In the genomic region with DNA sequence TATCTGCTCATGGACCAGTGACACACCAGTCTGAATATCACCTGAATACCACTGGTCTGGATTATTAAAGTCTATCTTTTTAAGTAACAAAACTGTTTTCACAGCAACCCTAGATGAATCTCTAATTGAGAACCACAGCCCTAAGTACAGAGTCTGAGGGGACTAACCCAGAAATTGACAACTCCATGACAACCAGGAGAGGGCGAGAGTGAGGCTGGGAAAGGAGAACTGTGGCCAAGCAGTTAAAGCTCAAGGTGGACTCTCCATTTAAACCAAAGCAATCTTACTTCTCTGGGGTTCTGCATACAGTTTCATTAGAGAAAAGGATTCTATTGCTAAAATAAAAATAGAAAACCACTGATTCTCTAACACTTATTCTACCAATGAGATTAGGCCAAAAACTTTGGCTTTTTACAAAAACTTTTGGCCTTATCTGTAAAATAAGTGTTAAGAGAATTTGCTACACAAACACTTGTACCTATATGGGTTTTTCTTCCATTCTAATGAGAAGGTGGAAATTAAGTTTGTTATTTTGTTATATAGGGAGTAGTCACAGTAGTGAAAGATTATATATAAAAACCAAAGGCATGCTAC, we compare ENCODE assay signal across 8 cellular contexts. TPM values are rescaled to one million over a fixed set of nuclear protein-coding genes. Genes with fewer than 3 reads are reported as not detected.
A peak's percentile ranks its signal among the peaks of the same experiment; 100 is the strongest.
DNase-seq lines count a peak whose midpoint lies in the region; ATAC-seq and TF ChIP-seq lines count a peak whose summit lies in the region.

No MANE protein-coding gene starts in this region.

- POLR2A ChIA-PET in activated CD4-positive, alpha-beta memory T cell treated with anti-CD3 and anti-CD28 coated beads, Interleukin-2, amount 10 ng/mL, durations not matched to agents 7 days and 5 days (lab: Charles Lee), result interaction anchor here (0.8 to 1.3 kb wide), 2 partner anchors 34 to 127 kb away, joined by 3 to 4 read pairs; a partner anchor contains a TSS

- no peaks in the 10 kb centered on the region for H3K27me3 Mint-ChIP-seq in CD14-positive monocyte (ENCODE audit: low read depth in 3 of 3)
- peaks cover 3% of the 10 kb centered on the region for H3K27me3 Mint-ChIP-seq in activated CD4-positive, alpha-beta memory T cell treated with anti-CD3 and anti-CD28 coated beads, Interleukin-2, amount 10 ng/mL, durations not matched to agents 7 days and 5 days

- intact Hi-C loops in CD14-positive monocyte (cut with micrococcal nuclease), result no loop called here

- H3K9me3 Mint-ChIP-seq in CD14-positive monocyte, result no peaks in the 10 kb centered on the region
- no peaks in the 10 kb centered on the region for H3K9me3 Mint-ChIP-seq in activated CD4-positive, alpha-beta memory T cell treated with anti-CD3 and anti-CD28 coated beads, Interleukin-2, amount 10 ng/mL, durations not matched to agents 7 days and 5 days

- no peaks in the 10 kb centered on the region for H3K36me3 Mint-ChIP-seq in CD14-positive monocyte
- H3K36me3 Mint-ChIP-seq in activated CD4-positive, alpha-beta memory T cell treated with anti-CD3 and anti-CD28 coated beads, Interleukin-2, amount 10 ng/mL, durations not matched to agents 7 days and 5 days (ENCODE audit: low read depth), result no peaks in the 10 kb centered on the region

- H3K27ac Mint-ChIP-seq in CD14-positive monocyte, result no peak overlapping the region
- peak overlapping the region; percentile 74 for H3K27ac Mint-ChIP-seq in activated CD4-positive, alpha-beta memory T cell treated with anti-CD3 and anti-CD28 coated beads, Interleukin-2, amount 10 ng/mL, durations not matched to agents 7 days and 5 days

- CTCF ChIA-PET in activated CD4-positive, alpha-beta memory T cell treated with anti-CD3 and anti-CD28 coated beads, Interleukin-2, amount 10 ng/mL, durations not matched to agents 7 days and 5 days (lab: Charles Lee), result interaction anchor here (0.6 to 1.8 kb wide), 16 partner anchors 9 to 354 kb away, joined by 3 to 19 read pairs (median 4); a partner anchor contains a TSS

- peak; percentile 79 for TF ChIP-seq CTCF in CD14-positive monocyte (IDR thresholded peaks at IDR 0.05)

- H3K4me1 Mint-ChIP-seq in CD14-positive monocyte, result peaks cover 28% of the 10 kb centered on the region
- H3K4me1 Mint-ChIP-seq in activated CD4-positive, alpha-beta memory T cell treated with anti-CD3 and anti-CD28 coated beads, Interleukin-2, amount 10 ng/mL, durations not matched to agents 7 days and 5 days, result peaks cover 34% of the 10 kb centered on the region

- no peak overlapping the region for H3K4me3 Mint-ChIP-seq in CD14-positive monocyte
- no peak overlapping the region for H3K4me3 Mint-ChIP-seq in activated CD4-positive, alpha-beta memory T cell treated with anti-CD3 and anti-CD28 coated beads, Interleukin-2, amount 10 ng/mL, durations not matched to agents 7 days and 5 days

- DNase-seq in CD14-positive monocyte (ENCODE audit: low spot score) (peak; percentile 58), NCI-H526 treated with DMSO at 0.1 percent for 48 hours (lab: John Stamatoyannopoulos, UW) (peak; percentile 21), fibroblast of peridontal ligament (ENCODE audit: extremely low read depth) (peak; percentile 48), pons (ENCODE audit: low spot score) (peak; percentile 51), DMS79 (lab: John Stamatoyannopoulos, UW) (no peak)
- peak; percentile 68 for DNase-seq in activated CD4-positive, alpha-beta memory T cell treated with anti-CD3 and anti-CD28 coated beads, Interleukin-2, amount 10 ng/mL, durations not matched to agents 7 days and 5 days

- peak; percentile 93 for ATAC-seq in GM18867 (IDR thresholded peaks at IDR 0.05; ENCODE audit: unreplicated experiment)
- ATAC-seq in HG03045 (IDR thresholded peaks at IDR 0.05; ENCODE audit: unreplicated experiment), result peak; percentile 93

RNA-seq across cellular contexts. Expression of a gene that starts 11.4 kb away (rescaled TPM):
- polyA plus RNA-seq in CD14-positive monocyte, result not detected
- total RNA-seq in activated CD4-positive, alpha-beta memory T cell treated with anti-CD3 and anti-CD28 coated beads, Interleukin-2, amount 10 ng/mL, durations not matched to agents 7 days and 5 days, result under 1 TPM; 0.35 to 0.86 TPM
